Comparison of ENCODE assay signal across 6 cellular contexts in genomic region chr12:58295268-58295667, GRCh38.
"Had no signal": no experiment of that assay in that cellular context is flagged by ENCODE, and none has a peak within 500 bp of the region (broad histone marks: within the 10 kb centered on the region; RNA-seq: fewer than 3 reads in every experiment).

No MANE protein-coding gene starts in this region.

- FAIRE-seq: HTR-8/SVneo had no signal

- H3K4me3 Mint-ChIP-seq: IgD-negative memory B cell had no signal

- H3K4me1 Mint-ChIP-seq: IgD-negative memory B cell had no signal

- H3K27ac ChIP-seq: HL-60, KMS-11 had no signal

- H3K9ac ChIP-seq: KMS-11 had no signal

- H3K4me2 ChIP-seq: KMS-11 had no signal

- DNase-seq: KBM-7, KG1 had no signal

- H3K27me3 Mint-ChIP-seq: IgD-negative memory B cell had no signal

- H3K27ac Mint-ChIP-seq: IgD-negative memory B cell had no signal

- H3K36me3 Mint-ChIP-seq: IgD-negative memory B cell had no signal

- H3K9me3 Mint-ChIP-seq: IgD-negative memory B cell had no signal
